ENCODE assay signal across 17 cellular contexts in genomic region chr12:6328945-6329692, GRCh38. TPM values are rescaled to one million over a fixed set of nuclear protein-coding genes. Genes with fewer than 3 reads are reported as not detected.
DNase-seq lines count a peak whose midpoint lies in the region; ATAC-seq, FAIRE-seq and TF ChIP-seq lines count a peak whose summit lies in the region.
"Had no signal": no experiment of that assay in that cellular context is flagged by ENCODE, and none has a peak within 500 bp of the region (broad histone marks: within the 10 kb centered on the region; RNA-seq: fewer than 3 reads in every experiment).

No MANE protein-coding gene starts in this region.

- no peaks in the 10 kb centered on the region for H3K27me3 Mint-ChIP-seq in activated naive CD8-positive, alpha-beta T cell treated with anti-CD3 and anti-CD28 coated beads, Interleukin-2, amount 50 U/mL, for 24 hours
- no peaks in the 10 kb centered on the region for H3K27me3 Mint-ChIP-seq in activated naive CD8-positive, alpha-beta T cell treated with anti-CD3 and anti-CD28 coated beads for 36 hours

- intact Hi-C loops in endothelial cell of umbilical vein (cut with micrococcal nuclease): no loop called here

- no peak for TF ChIP-seq CTCF in endothelial cell of umbilical vein (IDR thresholded peaks at IDR 0.05; ENCODE audit: extremely low read depth in 1 of 2, insufficient read depth in 1 of 2, low read depth in 1 of 2, low read length in 2 of 2)

- H3K27ac Mint-ChIP-seq in activated naive CD8-positive, alpha-beta T cell treated with anti-CD3 and anti-CD28 coated beads, Interleukin-2, amount 50 U/mL, for 24 hours: peak overlapping the region; percentile 39
- no peak overlapping the region for H3K27ac Mint-ChIP-seq in activated naive CD8-positive, alpha-beta T cell treated with anti-CD3 and anti-CD28 coated beads for 36 hours
- H3K27ac Mint-ChIP-seq: activated T-helper 1 cell treated with anti-CD3 and anti-CD28 coated beads, Interleukin-12 subunit alpha, Interleukin-12 subunit beta, Interleukin-2, Interleukin-4 antibody, amounts not matched to agents 30 ng/mL and 10 ng/mL and 1 ng/mL, durations not matched to agents 14 hours and 24 hours and 36 hours had no signal

- H3K9me3 Mint-ChIP-seq in activated naive CD8-positive, alpha-beta T cell treated with anti-CD3 and anti-CD28 coated beads, Interleukin-2, amount 50 U/mL, for 24 hours: no peaks in the 10 kb centered on the region
- H3K9me3 Mint-ChIP-seq in activated naive CD8-positive, alpha-beta T cell treated with anti-CD3 and anti-CD28 coated beads for 36 hours: no peaks in the 10 kb centered on the region
- H3K9me3 Mint-ChIP-seq: activated T-helper 1 cell treated with anti-CD3 and anti-CD28 coated beads, Interleukin-12 subunit alpha, Interleukin-12 subunit beta, Interleukin-2, Interleukin-4 antibody, amounts not matched to agents 30 ng/mL and 10 ng/mL and 1 ng/mL, durations not matched to agents 14 hours and 24 hours and 36 hours had no signal

- H3K4me1 Mint-ChIP-seq in activated naive CD8-positive, alpha-beta T cell treated with anti-CD3 and anti-CD28 coated beads, Interleukin-2, amount 50 U/mL, for 24 hours: peaks cover 46% of the 10 kb centered on the region
- H3K4me1 Mint-ChIP-seq in activated naive CD8-positive, alpha-beta T cell treated with anti-CD3 and anti-CD28 coated beads for 36 hours: peaks cover 54% of the 10 kb centered on the region

- no peaks in the 10 kb centered on the region for H4K20me1 ChIP-seq in endothelial cell of umbilical vein (replicated peaks; ENCODE audit: control insufficient read depth, extremely low read depth, insufficient read depth, low read length)

- H3K4me1 ChIP-seq in endothelial cell of umbilical vein (ENCODE audit: control insufficient read depth, extremely low read depth, insufficient read depth, low read length) (peaks cover 28% of the 10 kb centered on the region), subcutaneous abdominal adipose tissue (ENCODE audit: control insufficient read depth in 5 of 5, insufficient read depth in 5 of 5, low read length in 5 of 5) (peaks cover 8 to 81% (median 66%) of the 10 kb centered on the region in 5 donors)

- CTCF ChIA-PET in endothelial cell of umbilical vein (lab: Charles Lee): interaction anchor here (1.6 to 4.9 kb wide), 3 partner anchors 10 to 136 kb away, joined by 4 to 47 read pairs (median 16); no protein-coding TSS in a partner anchor

- H3K27ac ChIP-seq in endothelial cell of umbilical vein (ENCODE audit: insufficient read depth, low read depth, low read length) (no peak overlapping the region), subcutaneous abdominal adipose tissue (ENCODE audit: low read depth, low read length) (peak overlapping the region; percentile 100)
- H3K27ac ChIP-seq: prostate gland, SK-N-MC had no signal

- no peaks in the 10 kb centered on the region for H3K9me1 ChIP-seq in endothelial cell of umbilical vein (replicated peaks; ENCODE audit: control insufficient read depth, extremely low read depth, insufficient read depth, low read length)

- dilution Hi-C loops in endothelial cell of umbilical vein (cut with MboI; ENCODE audit: extremely low pct_ligation_motif_present, low sequenced_read_pairs): no loop called here

- no peak for FAIRE-seq in endothelial cell of umbilical vein (lab: Jason Lieb, UNC)
- FAIRE-seq: TTC549 had no signal

- H3K4me3 ChIP-seq in endothelial cell of umbilical vein (replicated peaks in 1 of 3; ENCODE audit: insufficient read depth in 1 of 3, low read depth in 1 of 3, low read length in 3 of 3): no peak overlapping the region
- no peak overlapping the region for H3K4me3 ChIP-seq in subcutaneous abdominal adipose tissue (ENCODE audit: low read depth in 1 of 5, low read length in 5 of 5)
- H3K4me3 ChIP-seq: prostate gland, SK-N-MC had no signal

- H3K9me3 ChIP-seq in endothelial cell of umbilical vein (replicated peaks; ENCODE audit: control insufficient read depth, insufficient read depth, low read length) (no peaks in the 10 kb centered on the region), subcutaneous abdominal adipose tissue (ENCODE audit: control insufficient read depth in 5 of 5, low read length in 5 of 5) (no peaks in the 10 kb centered on the region)
- H3K9me3 ChIP-seq: Caco-2, prostate gland had no signal

- BruUV-seq in endothelial cell of umbilical vein (replicated peaks; lab: Mats Ljungman, UMichigan): TSS peak; percentile 25

- no peak for DNase-seq in activated naive CD8-positive, alpha-beta T cell treated with anti-CD3 and anti-CD28 coated beads, Interleukin-2, amount 50 U/mL, for 24 hours
- no peak for DNase-seq in activated naive CD8-positive, alpha-beta T cell treated with anti-CD3 and anti-CD28 coated beads for 36 hours
- DNase-seq in endothelial cell of umbilical vein (ENCODE audit: low read depth, low spot score): no peak
- no peak for DNase-seq in stimulated activated CD4-positive, alpha-beta T cell treated with anti-CD3 and anti-CD28 coated beads, Interleukin-15, amount 100 ng/mL, for 24 hours
- no peak for DNase-seq in OCI-M1 (lab: John Stamatoyannopoulos, UW)
- DNase-seq: activated CD4-positive, alpha-beta T cell treated with anti-CD3 and anti-CD28 coated beads, Interleukin-2, amount 50 U/mL, for 48 hours; Caco-2; GDM1; left colon; NCI-H2081; NCI-H526; stimulated activated CD4-positive, alpha-beta T cell treated with anti-CD3 and anti-CD28 coated beads, Interleukin-2, amount 100 ng/mL, for 48 hours had no signal

- POLR2A ChIA-PET in endothelial cell of umbilical vein (lab: Charles Lee): no interaction called here

- H3K4me3 Mint-ChIP-seq in activated naive CD8-positive, alpha-beta T cell treated with anti-CD3 and anti-CD28 coated beads, Interleukin-2, amount 50 U/mL, for 24 hours: no peak overlapping the region
- no peak overlapping the region for H3K4me3 Mint-ChIP-seq in activated naive CD8-positive, alpha-beta T cell treated with anti-CD3 and anti-CD28 coated beads for 36 hours
- H3K4me3 Mint-ChIP-seq: activated T-helper 1 cell treated with anti-CD3 and anti-CD28 coated beads, Interleukin-12 subunit alpha, Interleukin-12 subunit beta, Interleukin-2, Interleukin-4 antibody, amounts not matched to agents 30 ng/mL and 10 ng/mL and 1 ng/mL, durations not matched to agents 14 hours and 24 hours and 36 hours had no signal

- ATAC-seq in activated naive CD8-positive, alpha-beta T cell treated with anti-CD3 and anti-CD28 coated beads, Interleukin-2, amount 50 U/mL, for 24 hours: no peak
- ATAC-seq: left colon had no signal

- H3K4me2 ChIP-seq in endothelial cell of umbilical vein (ENCODE audit: insufficient read depth, low read length): no peak overlapping the region

- H2AFZ ChIP-seq in endothelial cell of umbilical vein (ENCODE audit: low read depth, low read length): no peak overlapping the region

- H3K36me3 ChIP-seq in endothelial cell of umbilical vein (ENCODE audit: control insufficient read depth in 2 of 2, extremely low read depth in 1 of 2, insufficient read depth in 2 of 2, low read length in 2 of 2): peaks cover 32 to 52% of the 10 kb centered on the region in 2 experiments
- H3K36me3 ChIP-seq in subcutaneous abdominal adipose tissue (ENCODE audit: control insufficient read depth in 5 of 5, insufficient read depth in 5 of 5, low read length in 5 of 5): peaks cover 7 to 74% (median 65%) of the 10 kb centered on the region in 5 donors

- TF ChIP-seq POLR2A in endothelial cell of umbilical vein (IDR thresholded peaks at IDR 0.05; ENCODE audit: low read depth, low read length): no peak

- H3K27me3 ChIP-seq in endothelial cell of umbilical vein (ENCODE audit: control insufficient read depth in 2 of 2, insufficient read depth in 2 of 2, low read length in 2 of 2) (no peaks in the 10 kb centered on the region), subcutaneous abdominal adipose tissue (ENCODE audit: control insufficient read depth in 5 of 5, insufficient read depth in 4 of 5, low read length in 5 of 5) (no peaks in the 10 kb centered on the region)

- H3K36me3 Mint-ChIP-seq in activated naive CD8-positive, alpha-beta T cell treated with anti-CD3 and anti-CD28 coated beads, Interleukin-2, amount 50 U/mL, for 24 hours (ENCODE audit: low read depth): peaks cover 36% of the 10 kb centered on the region
- peaks cover 36% of the 10 kb centered on the region for H3K36me3 Mint-ChIP-seq in activated naive CD8-positive, alpha-beta T cell treated with anti-CD3 and anti-CD28 coated beads for 36 hours

- H3K79me2 ChIP-seq in endothelial cell of umbilical vein (ENCODE audit: control insufficient read depth, insufficient read depth, low read length): peaks cover 22% of the 10 kb centered on the region

- H3K9ac ChIP-seq in endothelial cell of umbilical vein (replicated peaks; ENCODE audit: extremely low read depth, insufficient read depth, low read length) (no peak overlapping the region), subcutaneous abdominal adipose tissue (ENCODE audit: low read length in 5 of 5) (no peak overlapping the region)

RNA-seq across cellular contexts. Expression of gene TNFRSF1A, which starts 12.8 kb away (rescaled TPM):
- total RNA-seq in activated naive CD8-positive, alpha-beta T cell treated with anti-CD3 and anti-CD28 coated beads for 36 hours: 10 to 100 TPM; 44.8 to 49.1 TPM
- 84.0 and 98.2 TPM in 2 replicates for total RNA-seq in endothelial cell of umbilical vein
- 86.5 and 92.9 TPM in 2 replicates for polyA plus RNA-seq in endothelial cell of umbilical vein
- polyA plus RNA-seq in endothelial cell of umbilical vein (2011; cell fraction: cytosol; rRNA removed): 83.7 and 84.0 TPM in 2 replicates
- 63.0 and 68.9 TPM in 2 replicates for polyA plus RNA-seq in endothelial cell of umbilical vein (2011; cell fraction: nucleus; rRNA removed)
- 101 and 108 TPM in 2 replicates for polyA plus RNA-seq in endothelial cell of umbilical vein (2012)
- polyA minus RNA-seq in endothelial cell of umbilical vein: 91.7 and 97.9 TPM in 2 replicates
- 65.3 TPM for polyA minus RNA-seq in endothelial cell of umbilical vein (2011; cell fraction: cytosol; rRNA and poly(A)+ RNA removed)
- 58.5 and 60.2 TPM in 2 replicates for polyA minus RNA-seq in endothelial cell of umbilical vein (2011; cell fraction: nucleus; rRNA and poly(A)+ RNA removed)

RNA-seq across cellular contexts. Expression of gene PLEKHG6, which starts 18.6 kb away (rescaled TPM):
- total RNA-seq in activated naive CD8-positive, alpha-beta T cell treated with anti-CD3 and anti-CD28 coated beads for 36 hours: under 1 TPM; 0.10 to 0.52 TPM
- total RNA-seq in endothelial cell of umbilical vein: 0.48 TPM in 1 of 2 replicates, not detected in the other
- polyA plus RNA-seq in endothelial cell of umbilical vein: 0.11 and 0.12 TPM in 2 replicates
- 0.09 and 0.79 TPM in 2 replicates for polyA plus RNA-seq in endothelial cell of umbilical vein (2011; cell fraction: cytosol; rRNA removed)
- polyA plus RNA-seq in endothelial cell of umbilical vein (2011; cell fraction: nucleus; rRNA removed): 0.04 TPM in 1 of 2 replicates, not detected in the other
- polyA plus RNA-seq in endothelial cell of umbilical vein (2012): 0.14 and 0.50 TPM in 2 replicates
- polyA minus RNA-seq in endothelial cell of umbilical vein: not detected in 2 replicates
- polyA minus RNA-seq in endothelial cell of umbilical vein (2011; cell fraction: cytosol; rRNA and poly(A)+ RNA removed): not detected
- polyA minus RNA-seq in endothelial cell of umbilical vein (2011; cell fraction: nucleus; rRNA and poly(A)+ RNA removed): not detected in 2 replicates
- total RNA-seq: activated T-helper 1 cell treated with anti-CD3 and anti-CD28 coated beads, Interleukin-12 subunit alpha, Interleukin-12 subunit beta, Interleukin-2, Interleukin-4 antibody, amounts not matched to agents 30 ng/mL and 10 ng/mL and 1 ng/mL, durations not matched to agents 14 hours and 24 hours and 36 hours had no signal

RNA-seq across cellular contexts. Expression of gene SCNN1A, which starts 46.2 kb away (rescaled TPM):
- 1 to 10 TPM; 2.7 to 3.7 TPM for total RNA-seq in activated naive CD8-positive, alpha-beta T cell treated with anti-CD3 and anti-CD28 coated beads for 36 hours
- 0.18 TPM in 1 of 2 replicates, not detected in the other for total RNA-seq in endothelial cell of umbilical vein
- 0.12 and 0.14 TPM in 2 replicates for polyA plus RNA-seq in endothelial cell of umbilical vein
- polyA plus RNA-seq in endothelial cell of umbilical vein (2011; cell fraction: cytosol; rRNA removed): 0.03 TPM in 2 replicates
- polyA plus RNA-seq in endothelial cell of umbilical vein (2011; cell fraction: nucleus; rRNA removed): 0.24 and 0.40 TPM in 2 replicates
- 0.24 TPM in 1 of 2 replicates, not detected in the other for polyA plus RNA-seq in endothelial cell of umbilical vein (2012)
- polyA minus RNA-seq in endothelial cell of umbilical vein: not detected in 2 replicates
- 3.2 TPM for polyA minus RNA-seq in endothelial cell of umbilical vein (2011; cell fraction: cytosol; rRNA and poly(A)+ RNA removed)
- polyA minus RNA-seq in endothelial cell of umbilical vein (2011; cell fraction: nucleus; rRNA and poly(A)+ RNA removed): not detected in 2 replicates

RNA-seq across cellular contexts. Expression of gene LTBR, which starts 54.8 kb away (rescaled TPM):
- 1 to 10 TPM; 1.1 to 1.5 TPM for total RNA-seq in activated naive CD8-positive, alpha-beta T cell treated with anti-CD3 and anti-CD28 coated beads for 36 hours
- 84.1 and 102 TPM in 2 replicates for total RNA-seq in endothelial cell of umbilical vein
- polyA plus RNA-seq in endothelial cell of umbilical vein: 70.7 and 82.2 TPM in 2 replicates
- polyA plus RNA-seq in endothelial cell of umbilical vein (2011; cell fraction: cytosol; rRNA removed): 46.4 and 59.5 TPM in 2 replicates
- 47.3 TPM in 2 replicates for polyA plus RNA-seq in endothelial cell of umbilical vein (2011; cell fraction: nucleus; rRNA removed)
- 66.7 and 93.7 TPM in 2 replicates for polyA plus RNA-seq in endothelial cell of umbilical vein (2012)
- polyA minus RNA-seq in endothelial cell of umbilical vein: 15.6 and 26.2 TPM in 2 replicates
- polyA minus RNA-seq in endothelial cell of umbilical vein (2011; cell fraction: cytosol; rRNA and poly(A)+ RNA removed): 33.2 TPM
- 17.9 and 21.2 TPM in 2 replicates for polyA minus RNA-seq in endothelial cell of umbilical vein (2011; cell fraction: nucleus; rRNA and poly(A)+ RNA removed)
